8 cellular contexts compared by ENCODE assay signal in the genomic region with DNA sequence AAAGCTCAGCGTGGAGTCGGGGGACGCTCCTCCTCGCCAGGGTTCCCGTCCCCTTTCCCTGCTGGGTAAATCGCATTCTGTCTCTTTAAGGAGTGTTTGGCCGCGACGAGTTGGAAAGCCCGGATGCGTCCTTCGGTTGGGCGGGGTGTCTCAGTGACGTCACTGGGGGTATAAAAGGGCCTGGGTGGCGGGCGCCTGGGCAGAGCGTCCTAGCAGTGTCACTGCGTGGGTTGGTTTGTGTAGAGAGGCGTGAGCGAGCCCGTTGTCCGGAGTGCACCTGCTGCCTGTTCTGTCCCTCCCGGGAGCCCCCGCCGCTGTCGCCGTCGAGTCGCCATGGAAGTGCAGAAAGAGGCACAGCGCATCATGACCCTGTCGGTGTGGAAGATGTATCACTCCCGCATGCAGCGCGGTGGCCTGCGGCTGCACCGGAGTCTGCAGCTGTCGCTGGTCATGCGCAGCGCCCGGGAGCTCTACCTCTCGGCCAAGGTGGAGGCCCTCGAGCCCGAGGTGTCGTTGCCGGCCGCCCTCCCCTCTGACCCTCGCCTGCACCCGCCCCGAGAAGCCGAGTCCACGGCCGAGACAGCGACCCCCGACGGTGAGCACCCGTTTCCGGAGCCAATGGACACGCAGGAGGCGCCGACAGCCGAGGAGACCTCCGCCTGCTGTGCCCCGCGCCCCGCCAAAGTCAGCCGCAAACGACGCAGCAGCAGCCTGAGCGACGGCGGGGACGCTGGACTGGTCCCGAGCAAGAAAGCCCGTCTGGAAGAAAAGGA. TPM values are rescaled to one million over a fixed set of nuclear protein-coding genes. Genes with fewer than 3 reads are reported as not detected.
A peak's percentile ranks its signal among the peaks of the same experiment; 100 is the strongest.
DNase-seq lines count a peak whose midpoint lies in the region; ATAC-seq, FAIRE-seq and TF ChIP-seq lines count a peak whose summit lies in the region.

No MANE protein-coding gene starts in this region.

- H3K36me3 Mint-ChIP-seq in GM23338 (ENCODE audit: low read depth) (peaks cover 31% of the 10 kb centered on the region), neural crest cell (ENCODE audit: low read depth) (peaks cover 4% of the 10 kb centered on the region)

- TF ChIP-seq CTCF in D721Med (IDR thresholded peaks at IDR 0.05; ENCODE audit: insufficient read depth, missing control alignments) (peak; percentile 15), GM23338 (conservative IDR thresholded peaks at IDR 0.05; ENCODE audit: low read depth in 2 of 2) (peak in 1 of 2 experiments; percentile 19; a peak in 1 of 4 replicates), fibroblast of villous mesenchyme (IDR thresholded peaks at IDR 0.05; ENCODE audit: insufficient read depth, low read depth, low read length) (no peak), neural crest cell (conservative IDR thresholded peaks at IDR 0.05) (peak; percentile 20), stomach (IDR thresholded peaks at IDR 0.05) (no peak)

- H3K9me3 ChIP-seq in SJCRH30 (replicated peaks), result no peaks in the 10 kb centered on the region
- no peaks in the 10 kb centered on the region for H3K9me3 ChIP-seq in stomach

- no peak for TF ChIP-seq EP300 in stomach (IDR thresholded peaks at IDR 0.05)

- no peaks in the 10 kb centered on the region for H3K9me2 ChIP-seq in GM23338 (ENCODE audit: insufficient read depth)

- H3K27me3 ChIP-seq in GM23338 (ENCODE audit: insufficient read depth), result no peaks in the 10 kb centered on the region
- no peaks in the 10 kb centered on the region for H3K27me3 ChIP-seq in SJCRH30
- no peaks in the 10 kb centered on the region for H3K27me3 ChIP-seq in stomach

- TF ChIP-seq POLR2A in stomach (IDR thresholded peaks at IDR 0.05), result peak in 3 of 4 donors; percentile 98 to 100 (median 99)

- peak; percentile 9 for ATAC-seq in GM23338

- H2AFZ ChIP-seq in GM23338, result no peak overlapping the region

- DNase-seq in D721Med (ENCODE audit: insufficient read length, low spot score) (peak; percentile 86), GM23338 (ENCODE audit: low spot score) (peak; percentile 98), MV-4-11 (lab: John Stamatoyannopoulos, UW) (peak; percentile 94), SJCRH30 (peak; percentile 99), fibroblast of villous mesenchyme (ENCODE audit: low read depth) (peak; percentile 95), neural crest cell (ENCODE audit: low read depth, low spot score) (peak; percentile 99), stomach (peak; percentile 97)
- DNase-seq in activated gamma-delta T cell treated with anti-CD3 and anti-CD28 coated beads, Interleukin-2, amount 50 U/mL, for 16 hours (ENCODE audit: low read depth), result peak; percentile 96

- H3K4me1 Mint-ChIP-seq in GM23338 (peaks cover 25% of the 10 kb centered on the region), neural crest cell (peaks cover 70% of the 10 kb centered on the region)

- H3K27ac Mint-ChIP-seq in GM23338 (peak overlapping the region; percentile 100), neural crest cell (ENCODE audit: unreplicated experiment) (peak overlapping the region; percentile 99)

- H3K4me1 ChIP-seq in GM23338 (ENCODE audit: insufficient read depth) (peaks cover 15% of the 10 kb centered on the region), SJCRH30 (peaks cover 11% of the 10 kb centered on the region; the same call in 1 of the 2 replicates), stomach (peaks cover 24 to 49% (median 42%) of the 10 kb centered on the region in 4 donors)

- H4K20me1 ChIP-seq in GM23338 (replicated peaks; ENCODE audit: insufficient read depth), result peaks cover 8% of the 10 kb centered on the region

- H3K4me3 ChIP-seq in GM23338 (peak overlapping the region; percentile 100), SJCRH30 (peak overlapping the region; percentile 75), fibroblast of villous mesenchyme (ENCODE audit: low read depth, low read length) (peak overlapping the region; percentile 94), stomach (peak overlapping the region; percentile 85 to 92 (median 88))

- H3K27me3 Mint-ChIP-seq in GM23338 (ENCODE audit: insufficient read depth, low read depth, poor library complexity) (peaks cover 60% of the 10 kb centered on the region), neural crest cell (ENCODE audit: low read depth) (peaks cover 12% of the 10 kb centered on the region)

- peaks cover 32% of the 10 kb centered on the region for H3F3A ChIP-seq in GM23338 (replicated peaks; ENCODE audit: low read depth)

- H3K4me3 Mint-ChIP-seq in GM23338, result peak overlapping the region; percentile 99
- peak overlapping the region; percentile 99 for H3K4me3 Mint-ChIP-seq in neural crest cell

- H3K27ac ChIP-seq in GM23338 (ENCODE audit: low read depth) (peak overlapping the region; percentile 100), SJCRH30 (peak overlapping the region; percentile 93), stomach (peak overlapping the region; percentile 96 to 99 (median 99))

- 0 to 1% (median 0%) methylated on average over 43 to 74 of the region's 74 CpGs for WGBS in stomach, 5 donors

- H3K9me3 Mint-ChIP-seq in GM23338, result peaks cover 23% of the 10 kb centered on the region
- H3K9me3 Mint-ChIP-seq in neural crest cell, result no peaks in the 10 kb centered on the region

- intact Hi-C loops in stomach (cut with DNase I; ENCODE audit: low total_unique reads), result no loop called here

- FAIRE-seq in D721Med (lab: Jason Lieb, UNC), result no peak

- H3K4me2 ChIP-seq in GM23338, result peak overlapping the region; percentile 99

- H3K36me3 ChIP-seq in GM23338 (ENCODE audit: insufficient read depth), result peaks cover 7% of the 10 kb centered on the region; the same call in 1 of the 2 replicates
- H3K36me3 ChIP-seq in SJCRH30, result peaks cover 3% of the 10 kb centered on the region; the same call in 1 of the 2 replicates
- H3K36me3 ChIP-seq in stomach, result no peaks in the 10 kb centered on the region

- H3K79me2 ChIP-seq in GM23338 (replicated peaks; ENCODE audit: insufficient read depth), result peaks cover 49% of the 10 kb centered on the region

TF ChIP-seq in GM23338, 12 proteins besides CTCF, POLR2A, EP300 and RAD21 (continues in another document):
- no peak for TF ChIP-seq STAT1 (IDR thresholded peaks at IDR 0.05; ENCODE audit: unreplicated experiment)
- no peak for TF ChIP-seq ZNF331 (CRISPR knock-in tag; IDR thresholded peaks at IDR 0.05; ENCODE audit: low read depth)
- peak; percentile 23 for TF ChIP-seq JUNB (IDR thresholded peaks at IDR 0.05; ENCODE audit: unreplicated experiment)
- TF ChIP-seq CREB1 (CRISPR knock-in tag; IDR thresholded peaks at IDR 0.05; ENCODE audit: low read depth), result peak; percentile 98
- peak; percentile 100 for TF ChIP-seq POLR2AphosphoS5 (IDR thresholded peaks at IDR 0.05; ENCODE audit: low read depth)
- no peak for TF ChIP-seq ZNF114 (CRISPR knock-in tag; IDR thresholded peaks at IDR 0.05)
- TF ChIP-seq NANOG (IDR thresholded peaks at IDR 0.05; ENCODE audit: borderline replicate concordance), result no peak
- TF ChIP-seq, protein P1, sequence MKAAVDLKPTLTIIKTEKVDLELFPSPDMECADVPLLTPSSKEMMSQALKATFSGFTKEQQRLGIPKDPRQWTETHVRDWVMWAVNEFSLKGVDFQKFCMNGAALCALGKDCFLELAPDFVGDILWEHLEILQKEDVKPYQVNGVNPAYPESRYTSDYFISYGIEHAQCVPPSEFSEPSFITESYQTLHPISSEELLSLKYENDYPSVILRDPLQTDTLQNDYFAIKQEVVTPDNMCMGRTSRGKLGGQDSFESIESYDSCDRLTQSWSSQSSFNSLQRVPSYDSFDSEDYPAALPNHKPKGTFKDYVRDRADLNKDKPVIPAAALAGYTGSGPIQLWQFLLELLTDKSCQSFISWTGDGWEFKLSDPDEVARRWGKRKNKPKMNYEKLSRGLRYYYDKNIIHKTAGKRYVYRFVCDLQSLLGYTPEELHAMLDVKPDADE (IDR thresholded peaks at IDR 0.05), result peak; percentile 70

RNA-seq across cellular contexts. Expression of a gene that starts 2.8 kb away (rescaled TPM):
- 99.1 and 124 TPM in 2 replicates for total RNA-seq in GM23338 (2014; rRNA removed; shearing (Covaris generic))
- polyA plus RNA-seq in GM23338 (2016; fragmentation: Nextera tagmentation; extraction: Ambion mirVana) (191 and 200 TPM in 2 replicates), stomach (10 to 100 TPM; 64.3 to 87.2 (median 64.6) TPM)
- total RNA-seq in SJCRH30 (2014; rRNA removed; shearing (Covaris generic)), result 30.2 and 31.7 TPM in 2 replicates
- total RNA-seq in fibroblast of villous mesenchyme (22.0 and 28.7 TPM in 2 replicates), neural crest cell (72.5 and 80.3 TPM in 2 replicates), stomach (100 to 1,000 TPM in 3 of 5 donors, 10 to 100 TPM in 2; 32.3 to 421 (median 150) TPM)

RNA-seq across cellular contexts. Expression of a gene that starts 2.9 kb away (rescaled TPM):
- 55.9 and 58.3 TPM in 2 replicates for total RNA-seq in GM23338 (2014; rRNA removed; shearing (Covaris generic))
- polyA plus RNA-seq in GM23338 (2016; fragmentation: Nextera tagmentation; extraction: Ambion mirVana) (42.8 and 44.0 TPM in 2 replicates), stomach (100 to 1,000 TPM in 1 of 3 donors, 10 to 100 TPM in 2; 74.8 to 114 (median 94.7) TPM)
- 58.5 and 70.7 TPM in 2 replicates for total RNA-seq in SJCRH30 (2014; rRNA removed; shearing (Covaris generic))
- total RNA-seq in fibroblast of villous mesenchyme (58.3 and 69.9 TPM in 2 replicates), neural crest cell (60.6 and 60.7 TPM in 2 replicates), stomach (100 to 1,000 TPM in 3 of 5 donors, 10 to 100 TPM in 2; 20.4 to 942 (median 117) TPM)

RNA-seq across cellular contexts. Expression of a gene that starts 35.0 kb away (rescaled TPM):
- 203 and 260 TPM in 2 replicates for total RNA-seq in GM23338 (2014; rRNA removed; shearing (Covaris generic))
- polyA plus RNA-seq in GM23338 (2016; fragmentation: Nextera tagmentation; extraction: Ambion mirVana) (12.4 and 16.1 TPM in 2 replicates), stomach (10 to 100 TPM in 1 of 3 donors, 1 to 10 TPM in 2; 6.9 to 26.2 (median 9.5) TPM)
- 103 and 105 TPM in 2 replicates for total RNA-seq in SJCRH30 (2014; rRNA removed; shearing (Covaris generic))
- total RNA-seq in fibroblast of villous mesenchyme (95.0 and 104 TPM in 2 replicates), neural crest cell (88.3 and 99.4 TPM in 2 replicates), stomach (100 to 1,000 TPM in 1 of 5 donors, 10 to 100 TPM in 4; 10.1 to 122 (median 26.3) TPM)

RNA-seq across cellular contexts. Expression of a gene that starts 36.5 kb away (rescaled TPM):
- 76.4 and 88.6 TPM in 2 replicates for total RNA-seq in GM23338 (2014; rRNA removed; shearing (Covaris generic))
- polyA plus RNA-seq in GM23338 (2016; fragmentation: Nextera tagmentation; extraction: Ambion mirVana), result 90.1 and 92.6 TPM in 2 replicates
- total RNA-seq in SJCRH30 (2014; rRNA removed; shearing (Covaris generic)), result 54.1 and 59.0 TPM in 2 replicates
- total RNA-seq in fibroblast of villous mesenchyme, result 25.4 and 25.9 TPM in 2 replicates
- 57.1 and 58.2 TPM in 2 replicates for total RNA-seq in neural crest cell
- total RNA-seq in stomach, result 100 to 1,000 TPM in 1 of 5 donors, 10 to 100 TPM in 4; 29.6 to 373 (median 36.5) TPM
- 10 to 100 TPM; 64.7 to 88.2 (median 77.9) TPM for polyA plus RNA-seq in stomach

RNA-seq across cellular contexts. Expression of a gene that starts 50.4 kb away (rescaled TPM):
- 0.47 and 2.2 TPM in 2 replicates for total RNA-seq in GM23338 (2014; rRNA removed; shearing (Covaris generic))
- polyA plus RNA-seq in GM23338 (2016; fragmentation: Nextera tagmentation; extraction: Ambion mirVana), result 0.77 and 1.2 TPM in 2 replicates
- 0.08 TPM in 1 of 2 replicates, not detected in the other for total RNA-seq in SJCRH30 (2014; rRNA removed; shearing (Covaris generic))
- total RNA-seq in fibroblast of villous mesenchyme, result 2.6 and 3.9 TPM in 2 replicates
- 0.30 and 0.45 TPM in 2 replicates for total RNA-seq in neural crest cell
- total RNA-seq in stomach, result 10 to 100 TPM in 2 of 5 donors, 1 to 10 TPM in 2, not detected in 1; 1.3 to 19.3 (median 7.6) TPM
- 1 to 10 TPM; 4.1 to 5.5 (median 5.0) TPM for polyA plus RNA-seq in stomach

Comparison
In these comparisons a context has a peak if more than half of its experiments do, and no peak if none do; other contexts are left out.
1. Peak in every context shown above with its lines: DNase-seq, ATAC-seq, H3K4me3 ChIP-seq and H3K27ac ChIP-seq.
2. CTCF ChIP-seq: peak in D721Med (single experiment) and neural crest cell (single experiment); none in fibroblast of villous mesenchyme (single experiment) and stomach (0 of 7).